ENCODE assay signal across 7 cellular contexts in genomic region chr17:43360739-43361498, GRCh38. TPM values are rescaled to one million over a fixed set of nuclear protein-coding genes. Genes with fewer than 3 reads are reported as not detected.
DNase-seq lines count a peak whose midpoint lies in the region; ATAC-seq lines count a peak whose summit lies in the region.

No MANE protein-coding gene starts in this region.

- peak; percentile 99 for DNase-seq in NCI-H446 treated with DMSO at 0.1 percent for 48 hours (lab: John Stamatoyannopoulos, UW)
- DNase-seq in activated CD4-positive, alpha-beta T cell treated with anti-CD3 and anti-CD28 coated beads for 1 hour, result peak; percentile 88
- peak; percentile 93 for DNase-seq in cerebellum (ENCODE audit: low spot score)
- DNase-seq in kidney glomerular epithelial cell (lab: John Stamatoyannopoulos, UW), result peak; percentile 97
- peak; percentile 89 to 92 for DNase-seq in stimulated activated CD4-positive, alpha-beta T cell treated with anti-CD3 and anti-CD28 coated beads, Interleukin-15, amount 100 ng/mL, for 48 hours (ENCODE audit: low read depth in 2 of 2)

- ATAC-seq in GM18858 (IDR thresholded peaks at IDR 0.05; ENCODE audit: unreplicated experiment) (peak; percentile 69), HG03175 (IDR thresholded peaks at IDR 0.05; ENCODE audit: unreplicated experiment) (peak; percentile 80)

RNA-seq across cellular contexts. Expression of gene ARL4D, which starts 37.9 kb away (rescaled TPM):
- total RNA-seq in cerebellum, result 5.1 TPM

Comparison
In these comparisons a context has a peak if more than half of its experiments do, and no peak if none do; other contexts are left out.
1. Peak in every context shown above with its lines: DNase-seq and ATAC-seq.